ENCODE assay signal across 32 cellular contexts in genomic region chr3:71602256-71602655, GRCh38. TPM values are rescaled to one million over a fixed set of nuclear protein-coding genes. Genes with fewer than 3 reads are reported as not detected.
A peak's percentile ranks its signal among the peaks of the same experiment; 100 is the strongest.
DNase-seq lines count a peak whose midpoint lies in the region; ATAC-seq, FAIRE-seq and TF ChIP-seq lines count a peak whose summit lies in the region.
"Had no signal": no experiment of that assay in that cellular context is flagged by ENCODE, and none has a peak within 500 bp of the region (broad histone marks: within the 10 kb centered on the region; RNA-seq: fewer than 3 reads in every experiment).

No MANE protein-coding gene starts in this region.

- peaks cover 2% of the 10 kb centered on the region for H3K9me3 Mint-ChIP-seq in astrocyte (ENCODE audit: unreplicated experiment)

- H3K27me3 ChIP-seq in GM23248 (replicated peaks; ENCODE audit: insufficient read depth) = no peaks in the 10 kb centered on the region
- no peaks in the 10 kb centered on the region for H3K27me3 ChIP-seq in astrocyte (ENCODE audit: insufficient read depth, low read length)
- no peaks in the 10 kb centered on the region for H3K27me3 ChIP-seq in ascending aorta
- H3K27me3 ChIP-seq: thyroid gland had no signal

- H3K4me1 Mint-ChIP-seq in astrocyte (ENCODE audit: low read depth, unreplicated experiment) = peaks cover 16% of the 10 kb centered on the region
- H3K4me1 Mint-ChIP-seq: GM23338 had no signal

- no peak overlapping the region for H3K9ac ChIP-seq in GM23248
- peak overlapping the region; percentile 25 for H3K9ac ChIP-seq in astrocyte (ENCODE audit: low read length)
- no peak overlapping the region for H3K9ac ChIP-seq in kidney (ENCODE audit: low read length in 2 of 2)

- no peak for ATAC-seq in GM19035 (IDR thresholded peaks at IDR 0.05; ENCODE audit: unreplicated experiment)
- ATAC-seq: activated CD8-positive, alpha-beta memory T cell treated with anti-CD3 and anti-CD28 coated beads, Interleukin-2, amount 10 ng/mL, durations not matched to agents 7 days and 5 days; GM12878; GM23338; left ventricle myocardium superior; naive thymus-derived CD8-positive, alpha-beta T cell had no signal

- H3K36me3 ChIP-seq in GM23248 (ENCODE audit: low read depth) (no peaks in the 10 kb centered on the region), astrocyte (ENCODE audit: insufficient read depth, low read length) (no peaks in the 10 kb centered on the region), kidney (ENCODE audit: control insufficient read depth in 1 of 2, insufficient read depth in 2 of 2, low read length in 2 of 2) (no peaks in the 10 kb centered on the region), ascending aorta (no peaks in the 10 kb centered on the region)
- H3K36me3 ChIP-seq: thyroid gland had no signal

- H3K27me3 Mint-ChIP-seq in astrocyte (ENCODE audit: low read depth, unreplicated experiment) = no peaks in the 10 kb centered on the region
- H3K27me3 Mint-ChIP-seq: activated CD8-positive, alpha-beta memory T cell treated with anti-CD3 and anti-CD28 coated beads, Interleukin-2, amount 10 ng/mL, durations not matched to agents 7 days and 5 days; activated naive CD4-positive, alpha-beta T cell treated with anti-CD3 and anti-CD28 coated beads, Interleukin-2, amount 10 ng/mL, durations not matched to agents 7 days and 5 days; stimulated activated naive CD8-positive, alpha-beta T cell treated with anti-CD3 and anti-CD28 coated beads, Interleukin-15, amount 100 ng/mL, for 72 hours had no signal

- peak overlapping the region; percentile 48 for H3K27ac Mint-ChIP-seq in astrocyte (ENCODE audit: unreplicated experiment)
- H3K27ac Mint-ChIP-seq: activated CD8-positive, alpha-beta memory T cell treated with anti-CD3 and anti-CD28 coated beads, Interleukin-2, amount 10 ng/mL, durations not matched to agents 7 days and 5 days; activated naive CD4-positive, alpha-beta T cell treated with anti-CD3 and anti-CD28 coated beads, Interleukin-2, amount 10 ng/mL, durations not matched to agents 7 days and 5 days; GM23338; mesothelial cell of epicardium; naive thymus-derived CD8-positive, alpha-beta T cell had no signal

- TF ChIP-seq CTCF in astrocyte (IDR thresholded peaks at IDR 0.05; ENCODE audit: insufficient read depth, low read depth, low read length) (no peak), kidney (IDR thresholded peaks at IDR 0.05; ENCODE audit: borderline replicate concordance, extremely low read depth, insufficient read depth) (peak; percentile 27), ascending aorta (IDR thresholded peaks at IDR 0.05) (no peak)

- intact Hi-C loops in kidney (cut with DNase I) = no loop called here
- intact Hi-C loops in ascending aorta (cut with DNase I) = no loop called here

- 0 out of 2 replicates have a peak overlapping the region, but pooled peaks have one; percentile 8 for H3K4me3 ChIP-seq in GM23248
- no peak overlapping the region for H3K4me3 ChIP-seq in astrocyte (ENCODE audit: insufficient read depth, low read depth, low read length)
- H3K4me3 ChIP-seq in kidney (ENCODE audit: low read length in 2 of 2) = no peak overlapping the region
- no peak overlapping the region for H3K4me3 ChIP-seq in ascending aorta
- H3K4me3 ChIP-seq: coronary artery, GM12878, GM23338, skin epidermis, thyroid gland had no signal

- no peaks in the 10 kb centered on the region for H3K36me3 Mint-ChIP-seq in astrocyte (ENCODE audit: low read depth, unreplicated experiment)

- peak; percentile 27 for DNase-seq in GM23248
- peak; percentile 20 for DNase-seq in astrocyte (ENCODE audit: low read depth)
- DNase-seq in kidney = no peak
- peak; percentile 82 for DNase-seq in renal cortical epithelial cell (ENCODE audit: low read depth)
- no peak for DNase-seq in ascending aorta (ENCODE audit: low spot score in 2 of 2)
- DNase-seq in NCI-H1436 treated with DMSO at 0.1 percent for 48 hours (lab: John Stamatoyannopoulos, UW) = no peak
- DNase-seq: activated CD4-positive, alpha-beta T cell treated with anti-CD3 and anti-CD28 coated beads for 48 hours; activated CD8-positive, alpha-beta memory T cell treated with anti-CD3 and anti-CD28 coated beads, Interleukin-2, amount 10 ng/mL, durations not matched to agents 7 days and 5 days; activated naive CD4-positive, alpha-beta T cell treated with anti-CD3 and anti-CD28 coated beads, Interleukin-2, amount 10 ng/mL, durations not matched to agents 7 days and 5 days; amniotic stem cell; effector memory CD4-positive, alpha-beta T cell; foreskin melanocyte; left ventricle myocardium superior; naive thymus-derived CD8-positive, alpha-beta T cell; NCI-H1092 treated with DMSO at 0.1 percent for 48 hours; NCI-H187 treated with DMSO at 0.1 percent for 48 hours; NCI-H2171 treated with DMSO at 0.1 percent for 48 hours; occipital lobe; SHP77; stimulated activated CD4-positive, alpha-beta T cell treated with anti-CD3 and anti-CD28 coated beads, Interleukin-1b, Interleukin-23, amount 100 ng/mL, for 48 hours; stimulated activated CD8-positive, alpha-beta memory T cell treated with anti-CD3 and anti-CD28 coated beads, Interleukin-4, amount 100 ng/mL, for 48 hours; stimulated activated naive CD8-positive, alpha-beta T cell treated with anti-CD3 and anti-CD28 coated beads, Interleukin-15, amount 100 ng/mL, for 72 hours; thyroid gland had no signal

- H3K4me2 ChIP-seq in GM23248 (ENCODE audit: unreplicated experiment) (peak overlapping the region; percentile 47), astrocyte (ENCODE audit: low read length) (peak overlapping the region; percentile 48)
- H3K4me2 ChIP-seq: GM23338 had no signal

- H3F3A ChIP-seq in GM23248 (ENCODE audit: insufficient read depth) = peaks cover 40% of the 10 kb centered on the region

- H3K4me1 ChIP-seq in GM23248 (ENCODE audit: insufficient read depth) (peaks cover 37% of the 10 kb centered on the region), astrocyte (ENCODE audit: insufficient read depth, low read length) (peaks cover 12% of the 10 kb centered on the region), kidney (ENCODE audit: control insufficient read depth in 1 of 2, insufficient read depth in 1 of 2, low read depth in 1 of 2, low read length in 2 of 2) (no peaks in the 10 kb centered on the region), ascending aorta (peaks cover 0 to 2% of the 10 kb centered on the region in 2 donors)

- no peaks in the 10 kb centered on the region for H3K9me2 ChIP-seq in GM23248 (ENCODE audit: insufficient read depth)

- H3K27ac ChIP-seq in GM23248 = peak overlapping the region; percentile 61
- H3K27ac ChIP-seq in astrocyte (ENCODE audit: low read depth, low read length) = peak overlapping the region; percentile 51
- H3K27ac ChIP-seq in kidney (ENCODE audit: low read depth in 2 of 2, low read length in 2 of 2) = no peak overlapping the region
- H3K27ac ChIP-seq in ascending aorta = no peak overlapping the region
- H3K27ac ChIP-seq: C4-2B, coronary artery, skin epidermis, thyroid gland, VCaP had no signal

- in situ Hi-C loops in GM23248 (cut with MboI) = no loop called here

- FAIRE-seq in astrocyte (lab: Jason Lieb, UNC) (no peak), kidney (lab: Jason Lieb, UNC) (no peak)
- FAIRE-seq: D721Med, GM12878 had no signal

- H3K79me2 ChIP-seq in GM23248 (ENCODE audit: insufficient read depth) (no peaks in the 10 kb centered on the region), astrocyte (ENCODE audit: insufficient read depth, low read length) (no peaks in the 10 kb centered on the region)

- H2AFZ ChIP-seq in GM23248 = no peak overlapping the region
- no peak overlapping the region for H2AFZ ChIP-seq in astrocyte (ENCODE audit: low read depth, low read length)
- H2AFZ ChIP-seq: GM23338 had no signal

- H4K20me1 ChIP-seq in GM23248 (ENCODE audit: insufficient read depth) (no peaks in the 10 kb centered on the region), astrocyte (ENCODE audit: insufficient read depth, low read length) (no peaks in the 10 kb centered on the region)

- H3K9me3 ChIP-seq in GM23248 (ENCODE audit: low read depth) = no peaks in the 10 kb centered on the region
- no peaks in the 10 kb centered on the region for H3K9me3 ChIP-seq in astrocyte (ENCODE audit: insufficient read depth, low read depth, low read length)
- H3K9me3 ChIP-seq in kidney (ENCODE audit: control insufficient read depth in 1 of 2, low read length in 2 of 2) = peaks cover 0 to 3% of the 10 kb centered on the region in 2 donors
- peaks cover 0 to 12% of the 10 kb centered on the region in 2 donors for H3K9me3 ChIP-seq in ascending aorta
- H3K9me3 ChIP-seq: thyroid gland had no signal

- no peak overlapping the region for H3K4me3 Mint-ChIP-seq in astrocyte (ENCODE audit: unreplicated experiment)
- H3K4me3 Mint-ChIP-seq: activated CD8-positive, alpha-beta memory T cell treated with anti-CD3 and anti-CD28 coated beads, Interleukin-2, amount 10 ng/mL, durations not matched to agents 7 days and 5 days; activated naive CD4-positive, alpha-beta T cell treated with anti-CD3 and anti-CD28 coated beads, Interleukin-2, amount 10 ng/mL, durations not matched to agents 7 days and 5 days; GM23338; mesothelial cell of epicardium; naive thymus-derived CD8-positive, alpha-beta T cell; stimulated activated naive CD8-positive, alpha-beta T cell treated with anti-CD3 and anti-CD28 coated beads, Interleukin-15, amount 100 ng/mL, for 72 hours had no signal

- WGBS in GM23248 (ENCODE audit: low coverage in 1 of 2, low lambda C conversion rate in 2 of 2, missing lambda C conversion rate in 2 of 2), 2 experiments = 75 to 86% methylated on average over 2 of the region's 2 CpGs

RNA-seq across cellular contexts. Expression of gene FOXP1, which starts 18.7 kb away (rescaled TPM):
- 37.4 and 52.5 TPM in 2 replicates for total RNA-seq in GM23248 (2014; rRNA removed; shearing (Covaris generic))
- 57.6 and 59.9 TPM in 2 replicates for polyA plus RNA-seq in GM23248 (2016; fragmentation: Nextera tagmentation; extraction: Ambion mirVana)
- total RNA-seq in astrocyte = 107 and 124 TPM in 2 replicates
- 87.2 TPM for total RNA-seq in kidney
- 6.7 TPM for polyA plus RNA-seq in kidney (ENCODE audit: insufficient read depth, low read depth, low replicate concordance)
- total RNA-seq in renal cortical epithelial cell = 27.3 and 56.5 TPM in 2 replicates
- total RNA-seq in ascending aorta = 171 TPM

Comparison
In these comparisons a context has a peak if more than half of its experiments do, and no peak if none do; other contexts are left out.
1. DNase-seq: peak in GM23248 (single experiment), astrocyte (single experiment) and renal cortical epithelial cell (single experiment); none in kidney (single experiment), ascending aorta (0 of 2) and NCI-H1436 treated with DMSO at 0.1 percent for 48 hours (single experiment).
2. H3K27ac ChIP-seq: peak in GM23248 (single experiment) and astrocyte (single experiment); none in kidney (0 of 2) and ascending aorta (0 of 2).